ENCODE assay signal across 26 cellular contexts in genomic region chr12:117457189-117457588, GRCh38.
"Had no signal": no experiment of that assay in that cellular context is flagged by ENCODE, and none has a peak within 500 bp of the region (broad histone marks: within the 10 kb centered on the region; RNA-seq: fewer than 3 reads in every experiment).

No MANE protein-coding gene starts in this region.

- H3K9me3 ChIP-seq: suprapubic skin, testis, thoracic aorta, thyroid gland, tibial artery, transverse colon, upper lobe of left lung, upper lobe of right lung, uterus, vagina had no signal

- H3K4me1 ChIP-seq: stomach, testis, tibial artery, tibial nerve, transverse colon, upper lobe of left lung, upper lobe of right lung, uterus, vagina had no signal

- ATAC-seq: stimulated activated effector memory CD8-positive, alpha-beta T cell treated with anti-CD3 and anti-CD28 coated beads, Interleukin-12 subunit alpha, Interleukin-12 subunit beta, amount 100 ng/mL, for 72 hours; stimulated activated memory B cell treated with anti-CD40 and anti-IgM and Interleukin-4, amounts not matched to agents 10 μg/mL and 1 μg/mL and 100 μg/mL, for 72 hours; stimulated activated naive B cell treated with anti-CD40 and anti-IgM and Interleukin-4, amounts not matched to agents 10 μg/mL and 1 μg/mL and 100 μg/mL, for 72 hours; stimulated activated naive CD8-positive, alpha-beta T cell treated with anti-CD3 and anti-CD28 coated beads, Interleukin-15, amount 100 ng/mL, for 72 hours; stimulated activated naive CD8-positive, alpha-beta T cell treated with anti-CD3 and anti-CD28 coated beads, Interleukin-15, Interleukin-2, amounts not matched to agents 100 U/mL and 50 U/mL, for 24 hours; upper lobe of right lung had no signal

- DNase-seq: stimulated activated CD4-positive, alpha-beta T cell treated with anti-CD3 and anti-CD28 coated beads, Interleukin-2, amount 100 ng/mL, for 48 hours; stimulated activated CD4-positive, alpha-beta T cell treated with anti-CD3 and anti-CD28 coated beads, Interleukin-4, amount 100 ng/mL, for 1 hour; stimulated activated CD4-positive, alpha-beta T cell treated with anti-CD3 and anti-CD28 coated beads, Interleukin-4, amount 100 ng/mL, for 24 hours; stimulated activated CD4-positive, alpha-beta T cell treated with anti-CD3 and anti-CD28 coated beads, Interleukin-4, amount 100 ng/mL, for 4 hours; stimulated activated CD8-positive, alpha-beta memory T cell treated with anti-CD3 and anti-CD28 coated beads, Interleukin-4, amount 100 ng/mL, for 48 hours; stimulated activated naive B cell treated with anti-CD40 and anti-IgM and Interleukin-4, amounts not matched to agents 10 μg/mL and 1 μg/mL and 100 μg/mL, for 72 hours; stimulated activated naive CD4-positive, alpha-beta T cell; stimulated activated naive CD4-positive, alpha-beta T cell treated with Interleukin-2 at 50 U/mL for 16 hours; stimulated activated naive CD8-positive, alpha-beta T cell treated with anti-CD3 and anti-CD28 coated beads, Interleukin-15, amount 100 ng/mL, for 72 hours; stimulated activated naive CD8-positive, alpha-beta T cell treated with anti-CD3 and anti-CD28 coated beads, Interleukin-15, Interleukin-2, amounts not matched to agents 100 U/mL and 50 U/mL, for 24 hours; stomach; substantia nigra; testis; thyroid gland; tibial artery; transverse colon; trophoblast cell; upper lobe of left lung; upper lobe of right lung; uterus had no signal

- H3K27ac ChIP-seq: stomach, suprapubic skin, testis, thoracic aorta, tibial artery, tibial nerve, transverse colon, upper lobe of left lung, upper lobe of right lung, uterus, vagina had no signal

- H3K4me3 ChIP-seq: stomach, suprapubic skin, testis, thoracic aorta, thyroid gland, tibial artery, tibial nerve, transverse colon, upper lobe of left lung, upper lobe of right lung, uterus, vagina had no signal

- H3K27me3 ChIP-seq: stomach, suprapubic skin, testis, thyroid gland, tibial artery, tibial nerve, transverse colon, upper lobe of left lung, upper lobe of right lung, uterus, vagina had no signal

- H3K36me3 ChIP-seq: stomach, suprapubic skin, thoracic aorta, thyroid gland, tibial artery, tibial nerve, transverse colon, upper lobe of left lung, upper lobe of right lung, uterus, vagina had no signal
